In genomic region chr15:43776101-43776717, GRCh38 we compare ENCODE assay signal across 9 cellular contexts. TPM values are rescaled to one million over a fixed set of nuclear protein-coding genes. Genes with fewer than 3 reads are reported as not detected.
DNase-seq lines count a peak whose midpoint lies in the region; ATAC-seq and TF ChIP-seq lines count a peak whose summit lies in the region.
"Had no signal": no experiment of that assay in that cellular context is flagged by ENCODE, and none has a peak within 500 bp of the region (broad histone marks: within the 10 kb centered on the region; RNA-seq: fewer than 3 reads in every experiment).

No MANE protein-coding gene starts in this region.

- H2BK15ac ChIP-seq in IMR-90 (ENCODE audit: low read depth, low read length), result no peak overlapping the region

- no peak overlapping the region for H3K4ac ChIP-seq in IMR-90 (ENCODE audit: low read depth, low read length)

- H3K9ac ChIP-seq in IMR-90 (ENCODE audit: low read depth, low read length) (0 out of 2 replicates have a peak overlapping the region, but pooled peaks have one; percentile 26), iPS-15b (ENCODE audit: low read depth, low read length) (no peak overlapping the region)

- H3K4me2 ChIP-seq in IMR-90 (ENCODE audit: low read depth, low read length), result peak overlapping the region; percentile 84

- peaks cover 4% of the 10 kb centered on the region for H3K36me3 Mint-ChIP-seq in activated naive CD8-positive, alpha-beta T cell

- peak; percentile 79 for DNase-seq in GM13976 (ENCODE audit: low spot score)
- no peak for DNase-seq in IMR-90
- DNase-seq in stimulated activated CD4-positive, alpha-beta T cell treated with anti-CD3 and anti-CD28 coated beads, Interleukin-2, amount 100 ng/mL, for 24 hours, result peak; percentile 35 to 38
- no peak for DNase-seq in CD1c-positive myeloid dendritic cell (ENCODE audit: extremely low spot score)
- DNase-seq in GOT3 (lab: John Stamatoyannopoulos, UW), result no peak

- H4K5ac ChIP-seq in IMR-90 (ENCODE audit: low read depth, low read length), result no peak overlapping the region; the same call in 1 of the 2 replicates

- H2BK5ac ChIP-seq in IMR-90 (ENCODE audit: low read depth, low read length, poor library complexity, severe bottlenecking), result no peak overlapping the region

- no peaks in the 10 kb centered on the region for H3K27me3 Mint-ChIP-seq in activated naive CD8-positive, alpha-beta T cell

- peaks cover 5 to 6% of the 10 kb centered on the region in 2 experiments; a peak in 2 of 4 replicates for H3K79me1 ChIP-seq in IMR-90 (ENCODE audit: low read depth in 1 of 2, low read length in 2 of 2)

- peak overlapping the region; percentile 40 for H3K4me3 Mint-ChIP-seq in activated naive CD8-positive, alpha-beta T cell

- peak overlapping the region; percentile 73; the same call in 1 of the 2 replicates for H2AK5ac ChIP-seq in IMR-90 (ENCODE audit: low read depth, low read length)

- H3K4me1 Mint-ChIP-seq in activated naive CD8-positive, alpha-beta T cell (ENCODE audit: low read depth), result peaks cover 20% of the 10 kb centered on the region

- no peak for TF ChIP-seq RAD21 in IMR-90 (IDR thresholded peaks at IDR 0.05; ENCODE audit: low read length)

- no peak overlapping the region for H2BK20ac ChIP-seq in IMR-90 (ENCODE audit: low read depth, low read length)

- H3K56ac ChIP-seq in IMR-90 (ENCODE audit: extremely low read depth, insufficient read depth, low read length), result no peak overlapping the region

- POLR2A ChIA-PET in IMR-90 (lab: Charles Lee; ENCODE audit: unreplicated experiment), result no interaction called here

- no peak overlapping the region for H3K14ac ChIP-seq in IMR-90 (replicated peaks; ENCODE audit: low read depth, low read length)

- no peak for TF ChIP-seq POLR2A in IMR-90 (IDR thresholded peaks at IDR 0.05; ENCODE audit: low read depth, low read length)

- H3K9me3 Mint-ChIP-seq in activated naive CD8-positive, alpha-beta T cell (ENCODE audit: low read depth), result no peaks in the 10 kb centered on the region

- H4K8ac ChIP-seq in IMR-90 (ENCODE audit: low read depth in 2 of 2, low read length in 2 of 2), result no peak overlapping the region

- intact Hi-C loops in IMR-90 (cut with micrococcal nuclease), result loop anchor here (10.0 kb wide), 1 partner anchor 261 kb away; the partner anchor contains the start of gene MAP1A

- peak overlapping the region; percentile 74 for H3K4me3 ChIP-seq in IMR-90 (ENCODE audit: insufficient read depth, low read depth, low read length)
- peak overlapping the region; percentile 83 for H3K4me3 ChIP-seq in iPS-15b (ENCODE audit: low read depth, low read length)

- ATAC-seq in GM21526 (IDR thresholded peaks at IDR 0.05; ENCODE audit: low FRiP score, unreplicated experiment) (peak; percentile 44), IMR-90 (ENCODE audit: low read depth) (no peak)

- no peak overlapping the region for H2BK120ac ChIP-seq in IMR-90 (ENCODE audit: low read depth, low read length)

- no peak overlapping the region for H4K91ac ChIP-seq in IMR-90 (ENCODE audit: insufficient read depth, low read depth, low read length)

- H2AK9ac ChIP-seq in IMR-90 (replicated peaks; ENCODE audit: low read depth, low read length, poor library complexity), result no peak overlapping the region

- BruUV-seq in IMR-90 (replicated peaks; lab: Mats Ljungman, UMichigan), result no TSS peak

- H3K27me3 ChIP-seq in IMR-90 (ENCODE audit: control insufficient read depth, insufficient read depth, low read length) (no peaks in the 10 kb centered on the region), iPS-15b (ENCODE audit: control insufficient read depth, insufficient read depth, low read length) (no peaks in the 10 kb centered on the region)

- H3K9me3 ChIP-seq in IMR-90 (ENCODE audit: control insufficient read depth, insufficient read depth, low read length) (no peaks in the 10 kb centered on the region), iPS-15b (ENCODE audit: control insufficient read depth, insufficient read depth, low read length) (no peaks in the 10 kb centered on the region)

- no peak overlapping the region for H3K23ac ChIP-seq in IMR-90 (ENCODE audit: low read depth, low read length)

- CTCF ChIA-PET in IMR-90 (lab: Yijun Ruan, JAX), result interaction anchor here (0.5 to 1.0 kb wide), 4 partner anchors 10 to 289 kb away, joined by 3 read pairs; partner anchors contain the start of gene SERF2

- H3K27ac ChIP-seq in IMR-90 (ENCODE audit: insufficient read depth, low read length), result no peak overlapping the region; the same call in 1 of the 2 replicates

- H3K18ac ChIP-seq in IMR-90 (ENCODE audit: low read depth, low read length), result no peak overlapping the region

- 0 out of 2 replicates have a peak, but pooled peaks cover 4% of the 10 kb centered on the region for H3K9me1 ChIP-seq in IMR-90 (ENCODE audit: insufficient read depth, low read length)

- peak overlapping the region; percentile 92 for H2AFZ ChIP-seq in IMR-90 (replicated peaks; ENCODE audit: low read length, poor library complexity)

- no peak overlapping the region for H3K27ac Mint-ChIP-seq in activated naive CD8-positive, alpha-beta T cell

- H4K20me1 ChIP-seq in IMR-90 (ENCODE audit: insufficient read depth, low read length), result no peaks in the 10 kb centered on the region; the same call in 1 of the 2 replicates

- H3K36me3 ChIP-seq in IMR-90 (ENCODE audit: control insufficient read depth, insufficient read depth, low read length) (peaks cover 11% of the 10 kb centered on the region), iPS-15b (ENCODE audit: control insufficient read depth, insufficient read depth, low read length) (peaks cover 14% of the 10 kb centered on the region)

- in situ Hi-C loops in GM13976 (cut with MboI; ENCODE audit: low sequenced_read_pairs, unreplicated experiment) (no loop called here), IMR-90 (cut with MboI; ENCODE audit: low sequenced_read_pairs) (no loop called here)

- H3K4me1 ChIP-seq in IMR-90 (ENCODE audit: control insufficient read depth, insufficient read depth, low read length) (peaks cover 5% of the 10 kb centered on the region; the same call in 1 of the 2 replicates), iPS-15b (ENCODE audit: control insufficient read depth, insufficient read depth, low read length) (peaks cover 9% of the 10 kb centered on the region)

- TF ChIP-seq CTCF in GM13976 (IDR thresholded peaks at IDR 0.05; ENCODE audit: borderline replicate concordance, control extremely low read depth, extremely low read depth, insufficient read depth, missing control alignments) (no peak), IMR-90 (conservative IDR thresholded peaks at IDR 0.05; ENCODE audit: low read depth, low read length) (no peak)

- dilution Hi-C loops in IMR-90 (cut with HindIII; ENCODE audit: low sequenced_read_pairs, unreplicated experiment), result no loop called here

- 64% methylated on average over 8 of the region's 35 CpGs; no CpG with 5 or more reads in 1 of the 2 experiments for WGBS in IMR-90 (ENCODE audit: extremely low coverage in 2 of 2, insufficient read length in 1 of 2), 2 experiments

TF ChIP-seq in IMR-90, 13 proteins besides CTCF, POLR2A, EP300 and RAD21 (continues in another document):
- TF ChIP-seq FOS (IDR thresholded peaks at IDR 0.05; ENCODE audit: low read depth, low read length), result no peak
- TF ChIP-seq MAZ (IDR thresholded peaks at IDR 0.05; ENCODE audit: borderline replicate concordance, low read depth, low read length), result no peak
- TF ChIP-seq SMC3 (IDR thresholded peaks at IDR 0.05; ENCODE audit: low read depth, low read length), result no peak
- no peak for TF ChIP-seq RCOR1 (IDR thresholded peaks at IDR 0.05; ENCODE audit: insufficient replicate concordance, low read length)
- no peak for TF ChIP-seq CEBPB (IDR thresholded peaks at IDR 0.05; ENCODE audit: low read depth, low read length)
- TF ChIP-seq MAFK (IDR thresholded peaks at IDR 0.05; ENCODE audit: low read depth, low read length), result no peak
- TF ChIP-seq RFX5 (IDR thresholded peaks at IDR 0.05; ENCODE audit: low read depth, low read length), result no peak
- no peak for TF ChIP-seq CHD1 (IDR thresholded peaks at IDR 0.05; ENCODE audit: low read depth, low read length)
- TF ChIP-seq USF2 (IDR thresholded peaks at IDR 0.05; ENCODE audit: low read depth, low read length), result no peak

RNA-seq across cellular contexts. Expression of gene ELL3, which starts 0.6 kb away (rescaled TPM):
- total RNA-seq in IMR-90 (2012; rRNA removed), result 1.6 and 1.7 TPM in 2 replicates
- polyA plus RNA-seq in IMR-90 (2012; rRNA removed), result 1.2 and 1.3 TPM in 2 replicates
- polyA plus RNA-seq in IMR-90 (2012; cell fraction: cytosol; rRNA removed), result 0.16 and 1.0 TPM in 2 replicates
- polyA plus RNA-seq in IMR-90 (2012; cell fraction: nucleus; rRNA removed; ENCODE audit: low replicate concordance), result 4.6 and 5.7 TPM in 2 replicates

RNA-seq across cellular contexts. Expression of gene SERF2, which starts 15.9 kb away (rescaled TPM):
- 157 and 526 TPM in 2 replicates for total RNA-seq in IMR-90 (2012; rRNA removed)
- polyA plus RNA-seq in IMR-90 (2012; rRNA removed), result 2,187 and 2,655 TPM in 2 replicates
- 2,134 and 2,630 TPM in 2 replicates for polyA plus RNA-seq in IMR-90 (2012; cell fraction: cytosol; rRNA removed)
- polyA plus RNA-seq in IMR-90 (2012; cell fraction: nucleus; rRNA removed; ENCODE audit: low replicate concordance), result 589 and 688 TPM in 2 replicates

RNA-seq across cellular contexts. Expression of gene SERINC4, which starts 23.8 kb away (rescaled TPM):
- under 0.01 TPM in 1 of 2 replicates, not detected in the other for total RNA-seq in IMR-90 (2012; rRNA removed)
- 0.09 TPM in 1 of 2 replicates, not detected in the other for polyA plus RNA-seq in IMR-90 (2012; rRNA removed)
- 0.03 TPM in 1 of 2 replicates, not detected in the other for polyA plus RNA-seq in IMR-90 (2012; cell fraction: cytosol; rRNA removed)
- polyA plus RNA-seq in IMR-90 (2012; cell fraction: nucleus; rRNA removed; ENCODE audit: low replicate concordance), result 0.08 and 0.14 TPM in 2 replicates
- total RNA-seq: subcutaneous adipose tissue had no signal

RNA-seq across cellular contexts. Expression of gene HYPK, which starts 24.2 kb away (rescaled TPM):
- 1.4 and 5.3 TPM in 2 replicates for total RNA-seq in IMR-90 (2012; rRNA removed)
- 7.2 and 9.1 TPM in 2 replicates for polyA plus RNA-seq in IMR-90 (2012; rRNA removed)
- polyA plus RNA-seq in IMR-90 (2012; cell fraction: cytosol; rRNA removed), result 0.37 and 2.3 TPM in 2 replicates
- polyA plus RNA-seq in IMR-90 (2012; cell fraction: nucleus; rRNA removed; ENCODE audit: low replicate concordance), result 10.1 and 29.6 TPM in 2 replicates

RNA-seq across cellular contexts. Expression of gene PDIA3, which starts 30.0 kb away (rescaled TPM):
- total RNA-seq in IMR-90 (2012; rRNA removed), result 103 and 155 TPM in 2 replicates
- 396 and 980 TPM in 2 replicates for polyA plus RNA-seq in IMR-90 (2012; rRNA removed)
- 100 and 114 TPM in 2 replicates for polyA plus RNA-seq in IMR-90 (2012; cell fraction: cytosol; rRNA removed)
- polyA plus RNA-seq in IMR-90 (2012; cell fraction: nucleus; rRNA removed; ENCODE audit: low replicate concordance), result 42.3 and 121 TPM in 2 replicates

Comparison
In these comparisons a context has a peak if more than half of its experiments do, and no peak if none do; other contexts are left out.
1. DNase-seq: peak in GM13976 (single experiment) and stimulated activated CD4-positive, alpha-beta T cell treated with anti-CD3 and anti-CD28 coated beads, Interleukin-2, amount 100 ng/mL, for 24 hours (2 of 2); none in IMR-90 (single experiment), CD1c-positive myeloid dendritic cell (single experiment) and GOT3 (single experiment).